Comparison of ENCODE assay signal across 19 cellular contexts in the genomic region with DNA sequence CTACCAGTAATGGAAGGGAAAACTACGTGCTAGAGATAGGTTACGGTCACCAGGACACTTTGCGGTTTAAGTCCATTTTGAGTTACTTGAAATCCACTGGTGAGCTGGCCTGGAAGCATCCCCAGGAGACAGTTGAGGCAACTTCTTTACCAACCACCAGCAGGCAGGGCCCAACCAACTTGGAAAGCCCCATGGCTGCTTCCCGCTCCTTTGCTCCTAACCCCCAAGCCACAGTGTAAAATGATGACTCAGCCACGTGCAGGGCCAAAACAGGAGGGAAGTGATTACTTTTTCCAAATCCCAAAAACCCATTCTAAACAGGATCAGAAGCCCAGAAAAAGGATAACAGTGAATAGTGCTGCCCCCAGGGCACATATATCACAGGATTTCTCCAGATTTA.
DNase-seq lines count a peak whose midpoint lies in the region; ATAC-seq, FAIRE-seq and TF ChIP-seq lines count a peak whose summit lies in the region.
"Had no signal": no experiment of that assay in that cellular context is flagged by ENCODE, and none has a peak within 500 bp of the region (broad histone marks: within the 10 kb centered on the region; RNA-seq: fewer than 3 reads in every experiment).

No MANE protein-coding gene starts in this region.

- H3K36me3 Mint-ChIP-seq in activated B cell treated with CpG ODN at 0.5 μM for 24 hours (ENCODE audit: low read depth) = peaks cover 84% of the 10 kb centered on the region
- H3K36me3 Mint-ChIP-seq in activated CD8-positive, alpha-beta T cell treated with anti-CD3 and anti-CD28 coated beads for 36 hours (ENCODE audit: low read depth) = no peaks in the 10 kb centered on the region

- H4K20me1 ChIP-seq in GM23248 (ENCODE audit: insufficient read depth) = no peaks in the 10 kb centered on the region
- no peaks in the 10 kb centered on the region for H4K20me1 ChIP-seq in keratinocyte (ENCODE audit: control insufficient read depth, extremely low read depth, insufficient read depth, low read length)

- TF ChIP-seq EP300 in A549 (IDR thresholded peaks at IDR 0.05) = no peak

- H3K9me3 ChIP-seq in A549 (no peaks in the 10 kb centered on the region), GM23248 (ENCODE audit: low read depth) (no peaks in the 10 kb centered on the region), keratinocyte (ENCODE audit: control insufficient read depth, low read depth, low read length) (no peaks in the 10 kb centered on the region)
- H3K9me3 ChIP-seq: ascending aorta, esophagus squamous epithelium had no signal

- H3K9me1 ChIP-seq in keratinocyte (ENCODE audit: control insufficient read depth, extremely low read depth, insufficient read depth, low read length) = no peaks in the 10 kb centered on the region

- no peak overlapping the region for H3K4me2 ChIP-seq in A549
- H3K4me2 ChIP-seq in GM23248 (ENCODE audit: unreplicated experiment) = no peak overlapping the region
- peak overlapping the region; percentile 7 for H3K4me2 ChIP-seq in keratinocyte (ENCODE audit: control insufficient read depth, extremely low read depth, insufficient read depth, low read depth, low read length)

- intact Hi-C loops in activated B cell treated with CpG ODN at 0.5 μM for 24 hours (cut with micrococcal nuclease) = no loop called here
- intact Hi-C loops in activated CD8-positive, alpha-beta T cell treated with anti-CD3 and anti-CD28 coated beads for 36 hours (cut with micrococcal nuclease) = no loop called here

- in situ Hi-C loops in GM23248 (cut with MboI) = no loop called here

- H3K27ac Mint-ChIP-seq in activated B cell treated with CpG ODN at 0.5 μM for 24 hours = peak overlapping the region; percentile 32
- H3K27ac Mint-ChIP-seq in activated CD8-positive, alpha-beta T cell treated with anti-CD3 and anti-CD28 coated beads for 36 hours = no peak overlapping the region
- H3K27ac Mint-ChIP-seq: HFFc6; stimulated activated naive CD8-positive, alpha-beta T cell treated with anti-CD3 and anti-CD28 coated beads, Interleukin-15, amount 100 ng/mL, for 72 hours had no signal

- H3K27me3 ChIP-seq in GM23248 (replicated peaks; ENCODE audit: insufficient read depth) (peaks cover 35% of the 10 kb centered on the region), keratinocyte (ENCODE audit: control insufficient read depth, extremely low read depth, insufficient read depth, low read length) (peaks cover 3% of the 10 kb centered on the region)
- H3K27me3 ChIP-seq: ascending aorta had no signal

- no peaks in the 10 kb centered on the region for H3K4me1 ChIP-seq in A549
- no peaks in the 10 kb centered on the region for H3K4me1 ChIP-seq in GM23248 (ENCODE audit: insufficient read depth)
- peaks cover 10% of the 10 kb centered on the region for H3K4me1 ChIP-seq in keratinocyte (ENCODE audit: control insufficient read depth, extremely low read depth, insufficient read depth, low read length)
- H3K4me1 ChIP-seq: ascending aorta had no signal

- H3K36me3 ChIP-seq in GM23248 (ENCODE audit: low read depth) (no peaks in the 10 kb centered on the region), keratinocyte (ENCODE audit: control insufficient read depth in 2 of 2, extremely low read depth in 1 of 2, insufficient read depth in 2 of 2, low read length in 2 of 2) (no peaks in the 10 kb centered on the region)
- H3K36me3 ChIP-seq: ascending aorta, esophagus squamous epithelium had no signal

- CTCF ChIA-PET in A549 (lab: Yijun Ruan, JAX) = interaction anchor here (1.5 kb wide), 1 partner anchor 29 kb away, joined by 4 read pairs; no protein-coding TSS in a partner anchor
- CTCF ChIA-PET in activated B cell treated with CpG ODN at 0.5 μM for 24 hours (lab: Charles Lee) = no interaction called here
- CTCF ChIA-PET in activated CD8-positive, alpha-beta T cell treated with anti-CD3 and anti-CD28 coated beads for 36 hours (lab: Charles Lee) = no interaction called here

- H3K9me3 Mint-ChIP-seq in activated B cell treated with CpG ODN at 0.5 μM for 24 hours = no peaks in the 10 kb centered on the region
- H3K9me3 Mint-ChIP-seq in activated CD8-positive, alpha-beta T cell treated with anti-CD3 and anti-CD28 coated beads for 36 hours = no peaks in the 10 kb centered on the region
- H3K9me3 Mint-ChIP-seq: HFFc6; stimulated activated naive CD8-positive, alpha-beta T cell treated with anti-CD3 and anti-CD28 coated beads, Interleukin-15, amount 100 ng/mL, for 72 hours had no signal

- no peaks in the 10 kb centered on the region for H3K27me3 Mint-ChIP-seq in activated B cell treated with CpG ODN at 0.5 μM for 24 hours
- H3K27me3 Mint-ChIP-seq in activated CD8-positive, alpha-beta T cell treated with anti-CD3 and anti-CD28 coated beads for 36 hours = peaks cover 8% of the 10 kb centered on the region

- H3K4me3 Mint-ChIP-seq in activated B cell treated with CpG ODN at 0.5 μM for 24 hours = no peak overlapping the region
- H3K4me3 Mint-ChIP-seq in activated CD8-positive, alpha-beta T cell treated with anti-CD3 and anti-CD28 coated beads for 36 hours = no peak overlapping the region
- H3K4me3 Mint-ChIP-seq: HFFc6; stimulated activated naive CD8-positive, alpha-beta T cell treated with anti-CD3 and anti-CD28 coated beads, Interleukin-15, amount 100 ng/mL, for 72 hours had no signal

- peaks cover 73% of the 10 kb centered on the region for H3K4me1 Mint-ChIP-seq in activated B cell treated with CpG ODN at 0.5 μM for 24 hours
- H3K4me1 Mint-ChIP-seq in activated CD8-positive, alpha-beta T cell treated with anti-CD3 and anti-CD28 coated beads for 36 hours (ENCODE audit: low read depth) = no peaks in the 10 kb centered on the region
- H3K4me1 Mint-ChIP-seq: stimulated activated naive CD8-positive, alpha-beta T cell treated with anti-CD3 and anti-CD28 coated beads, Interleukin-15, amount 100 ng/mL, for 72 hours had no signal

- no peak overlapping the region for H3K27ac ChIP-seq in A549
- no peak overlapping the region for H3K27ac ChIP-seq in GM23248
- H3K27ac ChIP-seq in keratinocyte (ENCODE audit: control insufficient read depth, insufficient read depth, low read length) = no peak overlapping the region
- H3K27ac ChIP-seq: ascending aorta, dorsolateral prefrontal cortex, esophagus squamous epithelium had no signal

- no peak overlapping the region for H3K9ac ChIP-seq in GM23248
- no peak overlapping the region for H3K9ac ChIP-seq in keratinocyte (ENCODE audit: control insufficient read depth, extremely low read depth, insufficient read depth, low read length)

- H3K9me2 ChIP-seq in GM23248 (ENCODE audit: insufficient read depth) = no peaks in the 10 kb centered on the region

- H3K79me2 ChIP-seq in GM23248 (ENCODE audit: insufficient read depth) (no peaks in the 10 kb centered on the region), keratinocyte (ENCODE audit: control insufficient read depth, insufficient read depth, low read length) (no peaks in the 10 kb centered on the region)

- 76% methylated on average over 5 of the region's 5 CpGs for WGBS in A549 (ENCODE audit: missing lambda C conversion rate)
- 57 to 64% methylated on average over 5 of the region's 5 CpGs for WGBS in GM23248 (ENCODE audit: low coverage in 1 of 2, low lambda C conversion rate in 2 of 2, missing lambda C conversion rate in 2 of 2), 2 experiments

- ATAC-seq in A549 (no peak), activated B cell treated with CpG ODN at 0.5 μM for 24 hours (ENCODE audit: low read depth) (no peak)
- no peak for ATAC-seq in activated CD8-positive, alpha-beta T cell treated with anti-CD3 and anti-CD28 coated beads for 36 hours
- ATAC-seq: stimulated activated naive CD8-positive, alpha-beta T cell treated with anti-CD3 and anti-CD28 coated beads, Interleukin-15, amount 100 ng/mL, for 72 hours had no signal

- DNase-seq in A549 (ENCODE audit: low read depth in 1 of 2, low spot score in 1 of 2) (no peak), GM23248 (peak; percentile 21), activated B cell treated with CpG ODN at 0.5 μM for 24 hours (peak; percentile 9), keratinocyte (ENCODE audit: low read depth, low spot score) (no peak), DMS 273 (lab: John Stamatoyannopoulos, UW; ENCODE audit: unreplicated experiment) (no peak), T-helper 2 cell (no peak), NCI-H1694 treated with DMSO at 0.1 percent for 48 hours (lab: John Stamatoyannopoulos, UW) (no peak)
- no peak for DNase-seq in activated CD8-positive, alpha-beta T cell treated with anti-CD3 and anti-CD28 coated beads for 36 hours
- DNase-seq: activated CD8-positive, alpha-beta memory T cell treated with anti-CD3 and anti-CD28 coated beads for 24 hours; activated gamma-delta T cell treated with Interleukin-2 at 50 U/mL for 16 hours; dorsolateral prefrontal cortex; esophagus squamous epithelium; HFFc6; hippocampal formation; KG1; NCI-H146; NCI-H446 treated with DMSO at 0.1 percent for 48 hours; stimulated activated naive CD8-positive, alpha-beta T cell treated with anti-CD3 and anti-CD28 coated beads, Interleukin-15, amount 100 ng/mL, for 72 hours had no signal

- TF ChIP-seq POLR2A in A549 (IDR thresholded peaks at IDR 0.05; ENCODE audit: low read length) = no peak

- FAIRE-seq in A549 (lab: Jason Lieb, UNC) (no peak), keratinocyte (lab: Jason Lieb, UNC) (peak; percentile 94)

- TF ChIP-seq CTCF in A549 (IDR thresholded peaks at IDR 0.05) (no peak), activated B cell treated with CpG ODN at 0.5 μM for 24 hours (IDR thresholded peaks at IDR 0.05) (no peak), keratinocyte (optimal IDR thresholded peaks at IDR 0.05 in 1 of 3, IDR thresholded peaks at IDR 0.05 in 1 of 3, conservative IDR thresholded peaks at IDR 0.05 in 1 of 3; ENCODE audit: extremely low read depth in 1 of 3, insufficient read depth in 2 of 3, low read length in 3 of 3) (no peak)
- no peak for TF ChIP-seq CTCF in activated CD8-positive, alpha-beta T cell treated with anti-CD3 and anti-CD28 coated beads for 36 hours (IDR thresholded peaks at IDR 0.05)

- no peak overlapping the region for H2AFZ ChIP-seq in GM23248
- H2AFZ ChIP-seq in keratinocyte (ENCODE audit: control insufficient read depth, low read length) = no peak overlapping the region

- no peak overlapping the region for H3K4me3 ChIP-seq in A549
- H3K4me3 ChIP-seq in GM23248 = no peak overlapping the region
- no peak overlapping the region for H3K4me3 ChIP-seq in keratinocyte (ENCODE audit: control insufficient read depth in 2 of 3, extremely low read depth in 1 of 3, insufficient read depth in 2 of 3, low read depth in 1 of 3, low read length in 3 of 3)
- H3K4me3 ChIP-seq: ascending aorta, dorsolateral prefrontal cortex, esophagus squamous epithelium had no signal

- POLR2A ChIA-PET in A549 (lab: Yijun Ruan, JAX) (no interaction called here), activated B cell treated with CpG ODN at 0.5 μM for 24 hours (lab: Charles Lee) (no interaction called here)
- POLR2A ChIA-PET in activated CD8-positive, alpha-beta T cell treated with anti-CD3 and anti-CD28 coated beads for 36 hours (lab: Charles Lee) = no interaction called here

- no peak for TF ChIP-seq RAD21 in A549 (conservative IDR thresholded peaks at IDR 0.05 in 1 of 2, IDR thresholded peaks at IDR 0.05 in 1 of 2)

- H3F3A ChIP-seq in GM23248 (ENCODE audit: insufficient read depth) = no peaks in the 10 kb centered on the region

- dilution Hi-C loops in keratinocyte (cut with MboI; ENCODE audit: extremely low pct_ligation_motif_present, low sequenced_read_pairs) = no loop called here

TF ChIP-seq in A549, 52 proteins besides CTCF, POLR2A, EP300 and RAD21 (continues in another document):
- TF ChIP-seq MAFK (IDR thresholded peaks at IDR 0.05; ENCODE audit: partially characterized antibody) = peak; percentile 60

Comparison
In these comparisons a context has a peak if more than half of its experiments do, and no peak if none do; other contexts are left out.
1. DNase-seq: peak in GM23248 (single experiment) and activated B cell treated with CpG ODN at 0.5 μM for 24 hours (single experiment); none in A549 (0 of 2), keratinocyte (single experiment), DMS 273 (single experiment), T-helper 2 cell (0 of 5), NCI-H1694 treated with DMSO at 0.1 percent for 48 hours (single experiment) and activated CD8-positive, alpha-beta T cell treated with anti-CD3 and anti-CD28 coated beads for 36 hours (single experiment).